ENCODE assay signal across 24 cellular contexts in genomic region chr5:10675177-10675700, GRCh38.
"Had no signal": no experiment of that assay in that cellular context is flagged by ENCODE, and none has a peak within 500 bp of the region (broad histone marks: within the 10 kb centered on the region; RNA-seq: fewer than 3 reads in every experiment).

No MANE protein-coding gene starts in this region.

- H3K4me3 Mint-ChIP-seq: activated CD4-positive, alpha-beta T cell treated with anti-CD3 and anti-CD28 coated beads for 36 hours; activated CD8-positive, alpha-beta T cell treated with anti-CD3 and anti-CD28 coated beads for 36 hours; activated naive CD4-positive, alpha-beta T cell treated with anti-CD3 and anti-CD28 coated beads, Interleukin-2, amount 10 ng/mL, durations not matched to agents 7 days and 5 days; activated naive CD8-positive, alpha-beta T cell treated with anti-CD3 and anti-CD28 coated beads for 36 hours; activated T-cell treated with anti-CD3 and anti-CD28 coated beads, Interleukin-2, amount 50 U/mL, for 72 hours had no signal

- H3K4me1 Mint-ChIP-seq: activated CD4-positive, alpha-beta T cell treated with anti-CD3 and anti-CD28 coated beads for 36 hours; activated naive CD4-positive, alpha-beta T cell treated with anti-CD3 and anti-CD28 coated beads, Interleukin-2, amount 10 ng/mL, durations not matched to agents 7 days and 5 days; activated naive CD8-positive, alpha-beta T cell treated with anti-CD3 and anti-CD28 coated beads for 36 hours had no signal

- H3K9me3 Mint-ChIP-seq: activated T-helper 2 cell treated with anti-CD3 and anti-CD28 coated beads, Interferon-gamma antibody, Interleukin-2, Interleukin-4, amounts not matched to agents 10 μg/mL and 5 μg/mL and 100 μg/mL, durations not matched to agents 14 hours and 24 hours and 36 hours had no signal

- H3K27ac ChIP-seq: VCaP had no signal

- H3K27me3 Mint-ChIP-seq: activated naive CD8-positive, alpha-beta T cell treated with anti-CD3 and anti-CD28 coated beads for 36 hours had no signal

- ATAC-seq: activated CD4-positive, alpha-beta T cell treated with anti-CD3 and anti-CD28 coated beads for 36 hours; activated CD8-positive, alpha-beta T cell treated with anti-CD3 and anti-CD28 coated beads for 36 hours had no signal

- H3K27ac Mint-ChIP-seq: activated CD4-positive, alpha-beta T cell treated with anti-CD3 and anti-CD28 coated beads for 36 hours; activated CD8-positive, alpha-beta T cell treated with anti-CD3 and anti-CD28 coated beads for 36 hours; activated naive CD4-positive, alpha-beta T cell treated with anti-CD3 and anti-CD28 coated beads, Interleukin-2, amount 10 ng/mL, durations not matched to agents 7 days and 5 days; activated naive CD8-positive, alpha-beta T cell treated with anti-CD3 and anti-CD28 coated beads for 36 hours; activated T-cell treated with anti-CD3 and anti-CD28 coated beads, Interleukin-2, amount 50 U/mL, for 72 hours; activated T-helper 2 cell treated with anti-CD3 and anti-CD28 coated beads, Interferon-gamma antibody, Interleukin-2, Interleukin-4, amounts not matched to agents 10 μg/mL and 5 μg/mL and 100 μg/mL, durations not matched to agents 14 hours and 24 hours and 36 hours had no signal

- DNase-seq: activated CD4-positive, alpha-beta T cell treated with anti-CD3 and anti-CD28 coated beads for 36 hours; activated CD4-positive, alpha-beta T cell treated with anti-CD3 and anti-CD28 coated beads, Interleukin-2, amount 50 U/mL, for 1 hour; activated CD8-positive, alpha-beta memory T cell treated with anti-CD3 and anti-CD28 coated beads, Interleukin-2, amount 50 U/mL, for 4 hours; activated CD8-positive, alpha-beta T cell treated with anti-CD3 and anti-CD28 coated beads for 36 hours; activated gamma-delta T cell treated with Interleukin-2 at 50 U/mL for 16 hours; activated naive CD4-positive, alpha-beta T cell treated with anti-CD3 and anti-CD28 coated beads, Interleukin-2, amount 10 ng/mL, durations not matched to agents 7 days and 5 days; activated naive CD8-positive, alpha-beta T cell treated with anti-CD3 and anti-CD28 coated beads for 36 hours; activated T-cell treated with anti-CD3 and anti-CD28 coated beads, Interleukin-2, amount 50 U/mL, for 72 hours; IMR-90; KG1; NCI-H1092; NCI-H1417; NCI-H1930; NCI-H2171; NCI-H2227 treated with DMSO at 0.1 percent for 48 hours; NCI-H446 treated with DMSO at 0.1 percent for 48 hours; NCI-H526; NCI-H774; NK-92 treated with Interleukin-12 subunit alpha and Interleukin-12 subunit beta, amount 100 ng/mL, for 24 hours; OCI-M1; SIG-M5; T-helper 1 cell had no signal
